11 cellular contexts compared by ENCODE assay signal in the genomic region with DNA sequence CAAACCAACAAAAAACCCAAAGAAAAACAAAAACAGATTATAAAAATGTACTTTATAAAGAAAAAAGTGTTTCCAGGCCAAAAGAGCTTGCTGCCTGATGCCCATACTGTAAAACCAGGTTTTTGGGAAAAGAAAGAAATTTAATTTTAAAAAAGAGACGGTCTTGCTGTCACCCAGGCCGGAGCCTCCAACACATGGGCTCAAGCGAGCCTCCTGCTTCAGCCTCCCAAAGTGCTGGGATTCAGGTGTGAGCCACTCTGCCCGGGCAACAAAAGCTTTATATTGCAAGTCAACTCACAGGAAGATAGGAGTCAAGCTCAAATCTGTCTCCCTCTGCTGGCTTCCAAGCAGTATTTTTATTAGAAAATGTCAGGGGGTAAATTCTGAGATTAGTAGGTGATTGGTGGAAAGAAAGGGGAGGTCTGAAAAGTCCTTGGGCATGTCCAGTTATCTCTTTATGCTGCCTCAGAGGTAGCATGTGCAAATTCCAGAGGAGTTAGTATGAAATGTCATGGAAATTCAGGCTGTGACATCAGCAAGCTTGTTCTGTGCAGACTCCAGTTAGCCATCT. TPM values are rescaled to one million over a fixed set of nuclear protein-coding genes. Genes with fewer than 3 reads are reported as not detected.
DNase-seq lines count a peak whose midpoint lies in the region; TF ChIP-seq lines count a peak whose summit lies in the region.
"Had no signal": no experiment of that assay in that cellular context is flagged by ENCODE, and none has a peak within 500 bp of the region (broad histone marks: within the 10 kb centered on the region; RNA-seq: fewer than 3 reads in every experiment).

No MANE protein-coding gene starts in this region.

- H3K9me2 ChIP-seq in OCI-LY1 (ENCODE audit: low read depth, low read length) = no peaks in the 10 kb centered on the region

- no peak overlapping the region for H3K4me3 Mint-ChIP-seq in activated naive CD8-positive, alpha-beta T cell treated with anti-CD3 and anti-CD28 coated beads for 36 hours
- H3K4me3 Mint-ChIP-seq: activated T-cell treated with anti-CD3 and anti-CD28 coated beads, Interleukin-2, amount 50 U/mL, for 24 hours had no signal

- peaks cover 2% of the 10 kb centered on the region for H3K9me3 Mint-ChIP-seq in activated naive CD8-positive, alpha-beta T cell treated with anti-CD3 and anti-CD28 coated beads for 36 hours

- TF ChIP-seq POLR2A in erythroblast (IDR thresholded peaks at IDR 0.05; ENCODE audit: low read length) = no peak

- H3K4me1 ChIP-seq in OCI-LY1 (ENCODE audit: insufficient read depth, low read length, severe bottlenecking) = no peaks in the 10 kb centered on the region
- H3K4me1 ChIP-seq in smooth muscle cell (ENCODE audit: low read depth) = peaks cover 5% of the 10 kb centered on the region

- H3K4me2 ChIP-seq in OCI-LY1 (ENCODE audit: low read length) = no peak overlapping the region
- H3K4me2 ChIP-seq in smooth muscle cell = no peak overlapping the region

- H3K27ac ChIP-seq in OCI-LY1 (ENCODE audit: low read depth, low read length, poor library complexity, severe bottlenecking) (no peak overlapping the region), smooth muscle cell (ENCODE audit: low read depth) (no peak overlapping the region)

- H3K36me3 Mint-ChIP-seq in activated naive CD8-positive, alpha-beta T cell treated with anti-CD3 and anti-CD28 coated beads for 36 hours = peaks cover 9% of the 10 kb centered on the region

- H3F3A ChIP-seq in OCI-LY1 (ENCODE audit: insufficient read depth, low read length) (no peaks in the 10 kb centered on the region), smooth muscle cell (ENCODE audit: low read depth) (no peaks in the 10 kb centered on the region)

- H3K27ac Mint-ChIP-seq in activated naive CD8-positive, alpha-beta T cell treated with anti-CD3 and anti-CD28 coated beads for 36 hours = no peak overlapping the region
- H3K27ac Mint-ChIP-seq: activated T-cell treated with anti-CD3 and anti-CD28 coated beads, Interleukin-2, amount 50 U/mL, for 24 hours had no signal

- peak; percentile 7 for DNase-seq in SKM-1 (lab: John Stamatoyannopoulos, UW; ENCODE audit: unreplicated experiment)
- DNase-seq in SKM-1 treated with dmso at 0.1 percent for 144 hours (lab: John Stamatoyannopoulos, UW; ENCODE audit: unreplicated experiment) = no peak
- DNase-seq in erythroblast (lab: John Stamatoyannopoulos, UW) = peak; percentile 16 to 18
- DNase-seq in smooth muscle cell (lab: John Stamatoyannopoulos, UW; ENCODE audit: unreplicated experiment) = no peak
- no peak for DNase-seq in DMS153 treated with DMSO at 0.1 percent for 48 hours (lab: John Stamatoyannopoulos, UW; ENCODE audit: unreplicated experiment)
- no peak for DNase-seq in SHP77 (lab: John Stamatoyannopoulos, UW)
- no peak for DNase-seq in activated naive CD8-positive, alpha-beta T cell treated with anti-CD3 and anti-CD28 coated beads for 36 hours
- DNase-seq: activated T-cell treated with anti-CD3 and anti-CD28 coated beads, Interleukin-2, amount 50 U/mL, for 24 hours; foreskin melanocyte; NCI-H446 treated with DMSO at 0.1 percent for 48 hours had no signal

- TF ChIP-seq CTCF in OCI-LY1 (IDR thresholded peaks at IDR 0.05; ENCODE audit: low read length) (peak; percentile 32; the same call in 1 of the 2 replicates), smooth muscle cell (IDR thresholded peaks at IDR 0.05; ENCODE audit: borderline replicate concordance, insufficient read depth, poor library complexity, severe bottlenecking) (peak; percentile 15)

- no peaks in the 10 kb centered on the region for H3K27me3 ChIP-seq in OCI-LY1 (ENCODE audit: insufficient read depth, low read length)
- no peaks in the 10 kb centered on the region for H3K27me3 ChIP-seq in smooth muscle cell (ENCODE audit: low read depth)

- H3K4me3 ChIP-seq in OCI-LY1 (ENCODE audit: low read depth, low read length, poor library complexity, severe bottlenecking) (no peak overlapping the region), smooth muscle cell (no peak overlapping the region)

- H4K20me1 ChIP-seq in OCI-LY1 (ENCODE audit: insufficient read depth, low read length) (no peaks in the 10 kb centered on the region), smooth muscle cell (ENCODE audit: low read depth) (no peaks in the 10 kb centered on the region)

- H3K9me3 ChIP-seq in OCI-LY1 (ENCODE audit: low read length) (no peaks in the 10 kb centered on the region), smooth muscle cell (replicated peaks; ENCODE audit: low read depth) (no peaks in the 10 kb centered on the region)

- H3K4me1 Mint-ChIP-seq in activated naive CD8-positive, alpha-beta T cell treated with anti-CD3 and anti-CD28 coated beads for 36 hours = no peaks in the 10 kb centered on the region

- H3K36me3 ChIP-seq in OCI-LY1 (ENCODE audit: insufficient read depth, low read length) (no peaks in the 10 kb centered on the region), smooth muscle cell (ENCODE audit: low read depth) (no peaks in the 10 kb centered on the region)

- no peak overlapping the region for H2AFZ ChIP-seq in OCI-LY1 (ENCODE audit: low read length)
- no peak overlapping the region for H2AFZ ChIP-seq in smooth muscle cell (ENCODE audit: low read depth)

- H3K27me3 Mint-ChIP-seq in activated naive CD8-positive, alpha-beta T cell treated with anti-CD3 and anti-CD28 coated beads for 36 hours = no peaks in the 10 kb centered on the region
- H3K27me3 Mint-ChIP-seq: activated T-cell treated with anti-CD3 and anti-CD28 coated beads, Interleukin-2, amount 50 U/mL, for 24 hours had no signal

- H3K79me2 ChIP-seq in OCI-LY1 (ENCODE audit: insufficient read depth, low read length) = no peaks in the 10 kb centered on the region
- no peaks in the 10 kb centered on the region for H3K79me2 ChIP-seq in smooth muscle cell (ENCODE audit: low read depth)

- no peak overlapping the region for H3K9ac ChIP-seq in OCI-LY1 (ENCODE audit: low read length)
- H3K9ac ChIP-seq in smooth muscle cell (ENCODE audit: low read depth) = no peak overlapping the region

- WGBS in smooth muscle cell (ENCODE audit: low lambda C conversion rate) = 95% methylated on average over 4 of the region's 4 CpGs

RNA-seq across cellular contexts. Expression of a gene that starts 39.4 kb away (rescaled TPM):
- 40.2 and 51.1 TPM in 2 replicates for total RNA-seq in smooth muscle cell
- polyA plus RNA-seq in smooth muscle cell = 27.8 and 34.0 TPM in 2 replicates
- total RNA-seq in activated naive CD8-positive, alpha-beta T cell treated with anti-CD3 and anti-CD28 coated beads for 36 hours = 1 to 10 TPM; 7.3 to 9.5 TPM

Comparison
In these comparisons a context has a peak if more than half of its experiments do, and no peak if none do; other contexts are left out.
1. DNase-seq: peak in SKM-1 (single experiment) and erythroblast (2 of 2); none in SKM-1 treated with dmso at 0.1 percent for 144 hours (single experiment), smooth muscle cell (single experiment), DMS153 treated with DMSO at 0.1 percent for 48 hours (single experiment), SHP77 (0 of 2) and activated naive CD8-positive, alpha-beta T cell treated with anti-CD3 and anti-CD28 coated beads for 36 hours (single experiment).